ENCODE assay signal across 19 cellular contexts in genomic region chr16:11326737-11327276, GRCh38. TPM values are rescaled to one million over a fixed set of nuclear protein-coding genes. Genes with fewer than 3 reads are reported as not detected.
DNase-seq lines count a peak whose midpoint lies in the region; ATAC-seq, FAIRE-seq and TF ChIP-seq lines count a peak whose summit lies in the region.
"Had no signal": no experiment of that assay in that cellular context is flagged by ENCODE, and none has a peak within 500 bp of the region (broad histone marks: within the 10 kb centered on the region; RNA-seq: fewer than 3 reads in every experiment).

No MANE protein-coding gene starts in this region.

- no peak overlapping the region for H3K27ac ChIP-seq in CD4-positive, alpha-beta memory T cell (ENCODE audit: low read depth, low read length)
- H3K27ac ChIP-seq: C4-2B, epithelial cell of prostate, GM23248 had no signal

- CTCF ChIA-PET in CD4-positive, alpha-beta memory T cell (lab: Charles Lee; ENCODE audit: partially characterized antibody) = no interaction called here
- CTCF ChIA-PET in activated CD4-positive, alpha-beta memory T cell treated with anti-CD3 and anti-CD28 coated beads for 36 hours (lab: Charles Lee) = interaction anchor here (0.6 kb wide), 1 partner anchor 373 kb away, joined by 3 read pairs; no protein-coding TSS in a partner anchor

- peaks cover 0 to 3% (median 0%) of the 10 kb centered on the region in 8 donors for H3K9me3 Mint-ChIP-seq in CD4-positive, alpha-beta memory T cell
- no peaks in the 10 kb centered on the region for H3K9me3 Mint-ChIP-seq in activated CD4-positive, alpha-beta memory T cell treated with anti-CD3 and anti-CD28 coated beads for 36 hours
- no peaks in the 10 kb centered on the region for H3K9me3 Mint-ChIP-seq in nephron

- H3K4me1 ChIP-seq in CD4-positive, alpha-beta memory T cell (ENCODE audit: insufficient read depth, low read length) = peaks cover 24% of the 10 kb centered on the region

- peak overlapping the region in 2 of 8 donors; percentile 40 to 64 for H3K4me3 Mint-ChIP-seq in CD4-positive, alpha-beta memory T cell
- no peak overlapping the region for H3K4me3 Mint-ChIP-seq in activated CD4-positive, alpha-beta memory T cell treated with anti-CD3 and anti-CD28 coated beads for 36 hours
- H3K4me3 Mint-ChIP-seq in nephron = no peak overlapping the region

- H3K4me1 Mint-ChIP-seq in CD4-positive, alpha-beta memory T cell = peaks cover 24 to 42% (median 29%) of the 10 kb centered on the region in 4 donors
- H3K4me1 Mint-ChIP-seq in activated CD4-positive, alpha-beta memory T cell treated with anti-CD3 and anti-CD28 coated beads for 36 hours (ENCODE audit: low read depth) = peaks cover 50% of the 10 kb centered on the region
- peaks cover 33% of the 10 kb centered on the region for H3K4me1 Mint-ChIP-seq in nephron

- no peak for DNase-seq in CD4-positive, alpha-beta memory T cell
- DNase-seq in GM12892 (ENCODE audit: insufficient read length) (no peak), NCI-H524 (lab: John Stamatoyannopoulos, UW) (no peak), H54 (ENCODE audit: insufficient read length, low spot score) (no peak)
- DNase-seq in activated CD4-positive, alpha-beta memory T cell treated with anti-CD3 and anti-CD28 coated beads for 36 hours = no peak
- DNase-seq: amniotic stem cell; KBM-7; midbrain; NCI-H1417; NCI-H2227 treated with DMSO at 0.1 percent for 48 hours; stimulated activated CD4-positive, alpha-beta T cell treated with anti-CD3 and anti-CD28 coated beads, Interleukin-12 subunit alpha, Interleukin-12 subunit beta, amount 100 ng/mL, for 4 hours had no signal

- H3K4me3 ChIP-seq in CD4-positive, alpha-beta memory T cell (ENCODE audit: low read length in 2 of 2) = no peak overlapping the region
- H3K4me3 ChIP-seq: GM23248 had no signal

- intact Hi-C loops in CD4-positive, alpha-beta memory T cell (cut with micrococcal nuclease) = no loop called here
- intact Hi-C loops in activated CD4-positive, alpha-beta memory T cell treated with anti-CD3 and anti-CD28 coated beads for 36 hours (cut with micrococcal nuclease) = no loop called here

- FAIRE-seq in GM12892 (lab: Jason Lieb, UNC) = peak; percentile 36
- no peak for FAIRE-seq in H54 (lab: Jason Lieb, UNC)
- FAIRE-seq: islet of Langerhans had no signal

- H3K36me3 ChIP-seq in CD4-positive, alpha-beta memory T cell (ENCODE audit: insufficient read depth, low read length) = no peaks in the 10 kb centered on the region

- POLR2A ChIA-PET in CD4-positive, alpha-beta memory T cell (lab: Charles Lee; ENCODE audit: partially characterized antibody) = interaction anchor here (0.6 kb wide), 2 partner anchors 13 to 27 kb away, joined by 3 read pairs; no protein-coding TSS in a partner anchor
- POLR2A ChIA-PET in activated CD4-positive, alpha-beta memory T cell treated with anti-CD3 and anti-CD28 coated beads for 36 hours (lab: Charles Lee) = interaction anchor here (1.2 to 1.8 kb wide), 2 partner anchors 16 to 72 kb away, joined by 3 to 7 read pairs; no protein-coding TSS in a partner anchor

- no peaks in the 10 kb centered on the region for H3K27me3 Mint-ChIP-seq in CD4-positive, alpha-beta memory T cell
- no peaks in the 10 kb centered on the region for H3K27me3 Mint-ChIP-seq in activated CD4-positive, alpha-beta memory T cell treated with anti-CD3 and anti-CD28 coated beads for 36 hours
- H3K27me3 Mint-ChIP-seq in nephron (ENCODE audit: low read depth) = no peaks in the 10 kb centered on the region

- peak overlapping the region in 4 of 7 donors; percentile 3 to 72 (median 36) for H3K27ac Mint-ChIP-seq in CD4-positive, alpha-beta memory T cell
- H3K27ac Mint-ChIP-seq in activated CD4-positive, alpha-beta memory T cell treated with anti-CD3 and anti-CD28 coated beads for 36 hours = peak overlapping the region; percentile 4
- peak overlapping the region; percentile 75 to 82 (median 78) for H3K27ac Mint-ChIP-seq in nephron

- no peaks in the 10 kb centered on the region for H3K9me3 ChIP-seq in CD4-positive, alpha-beta memory T cell (ENCODE audit: control insufficient read depth in 1 of 2, low read length in 2 of 2)

- H3K36me3 Mint-ChIP-seq in CD4-positive, alpha-beta memory T cell = no peaks in the 10 kb centered on the region
- no peaks in the 10 kb centered on the region for H3K36me3 Mint-ChIP-seq in activated CD4-positive, alpha-beta memory T cell treated with anti-CD3 and anti-CD28 coated beads for 36 hours
- no peaks in the 10 kb centered on the region for H3K36me3 Mint-ChIP-seq in nephron (ENCODE audit: low read depth)

- H3K27me3 ChIP-seq in CD4-positive, alpha-beta memory T cell (ENCODE audit: insufficient read depth, low read length) = no peaks in the 10 kb centered on the region

- ATAC-seq in GM21360 (IDR thresholded peaks at IDR 0.05; ENCODE audit: unreplicated experiment) = no peak

- TF ChIP-seq CTCF in nephron (IDR thresholded peaks at IDR 0.05; ENCODE audit: unreplicated experiment in 3 of 3) = no peak

- TF ChIP-seq POLR2A in GM12892 (IDR thresholded peaks at IDR 0.05; ENCODE audit: low read depth, low read length) = no peak
- no peak for TF ChIP-seq POLR2A in H54 (IDR thresholded peaks at IDR 0.05; ENCODE audit: low read depth, low read length)

RNA-seq across cellular contexts. Expression of gene RMI2, which starts 18.5 kb away (rescaled TPM):
- 1 to 10 TPM; 1.5 to 1.8 TPM for total RNA-seq in CD4-positive, alpha-beta memory T cell
- 1 to 10 TPM; 1.5 to 4.0 TPM for polyA plus RNA-seq in CD4-positive, alpha-beta memory T cell
- polyA plus RNA-seq in GM12892 (2012; ENCODE audit: missing spikeins) = 25.7 TPM
- 10 to 100 TPM; 68.9 to 69.9 TPM for total RNA-seq in activated CD4-positive, alpha-beta memory T cell treated with anti-CD3 and anti-CD28 coated beads for 36 hours

RNA-seq across cellular contexts. Expression of gene PRM1, which starts 45.7 kb away (rescaled TPM):
- not detected for total RNA-seq in CD4-positive, alpha-beta memory T cell
- not detected for polyA plus RNA-seq in CD4-positive, alpha-beta memory T cell
- polyA plus RNA-seq in GM12892 (2012; ENCODE audit: missing spikeins) = not detected
- total RNA-seq in activated CD4-positive, alpha-beta memory T cell treated with anti-CD3 and anti-CD28 coated beads for 36 hours = not detected
- total RNA-seq: glomerular endothelial cell, GM23248, posterior vena cava had no signal
- polyA plus RNA-seq: GM23248 had no signal

RNA-seq across cellular contexts. Expression of gene PRM2, which starts 50.5 kb away (rescaled TPM):
- not detected for total RNA-seq in CD4-positive, alpha-beta memory T cell
- not detected for polyA plus RNA-seq in CD4-positive, alpha-beta memory T cell
- 0.61 TPM for polyA plus RNA-seq in GM12892 (2012; ENCODE audit: missing spikeins)
- not detected for total RNA-seq in activated CD4-positive, alpha-beta memory T cell treated with anti-CD3 and anti-CD28 coated beads for 36 hours
- total RNA-seq: glomerular endothelial cell, GM23248, posterior vena cava had no signal
- polyA plus RNA-seq: GM23248 had no signal

RNA-seq across cellular contexts. Expression of gene PRM3, which starts 53.4 kb away (rescaled TPM):
- not detected for total RNA-seq in CD4-positive, alpha-beta memory T cell
- not detected for polyA plus RNA-seq in CD4-positive, alpha-beta memory T cell
- polyA plus RNA-seq in GM12892 (2012; ENCODE audit: missing spikeins) = not detected
- total RNA-seq in activated CD4-positive, alpha-beta memory T cell treated with anti-CD3 and anti-CD28 coated beads for 36 hours = not detected
- total RNA-seq: glomerular endothelial cell, GM23248, posterior vena cava had no signal
- polyA plus RNA-seq: GM23248 had no signal

RNA-seq across cellular contexts. Expression of gene TNP2, which starts 57.7 kb away (rescaled TPM):
- not detected for total RNA-seq in CD4-positive, alpha-beta memory T cell
- polyA plus RNA-seq in CD4-positive, alpha-beta memory T cell = not detected
- polyA plus RNA-seq in GM12892 (2012; ENCODE audit: missing spikeins) = 0.81 TPM
- total RNA-seq in activated CD4-positive, alpha-beta memory T cell treated with anti-CD3 and anti-CD28 coated beads for 36 hours = not detected
- total RNA-seq: glomerular endothelial cell, GM23248, posterior vena cava had no signal
- polyA plus RNA-seq: GM23248 had no signal

Comparison
In these comparisons a context has a peak if more than half of its experiments do, and no peak if none do; other contexts are left out.
1. H3K27ac Mint-ChIP-seq: peak in every context shown above with its lines; median percentile 78 in nephron; 36 in CD4-positive, alpha-beta memory T cell; 4 in activated CD4-positive, alpha-beta memory T cell treated with anti-CD3 and anti-CD28 coated beads for 36 hours.
2. RNA of gene RMI2, which starts 18.5 kb away (total RNA-seq): 68.9 to 69.9 TPM in activated CD4-positive, alpha-beta memory T cell treated with anti-CD3 and anti-CD28 coated beads for 36 hours; 1.5 to 1.8 TPM in CD4-positive, alpha-beta memory T cell; every median in the first group is over 10 times any median in the second.